ENCODE assay signal across 17 cellular contexts in genomic region chr1:172727275-172727674, GRCh38.
DNase-seq lines count a peak whose midpoint lies in the region; ATAC-seq, FAIRE-seq and TF ChIP-seq lines count a peak whose summit lies in the region.
"Had no signal": no experiment of that assay in that cellular context is flagged by ENCODE, and none has a peak within 500 bp of the region (broad histone marks: within the 10 kb centered on the region; RNA-seq: fewer than 3 reads in every experiment).

No MANE protein-coding gene starts in this region.

- no peak overlapping the region for H3K4me3 Mint-ChIP-seq in CD8-positive, alpha-beta memory T cell
- H3K4me3 Mint-ChIP-seq: CD4-positive, alpha-beta T cell; GM23338; HFFc6; IgD-negative memory B cell had no signal

- H3K27ac ChIP-seq in HepG2 (ENCODE audit: extremely low read length, insufficient read depth, low read length) = no peak overlapping the region
- no peak overlapping the region for H3K27ac ChIP-seq in right lobe of liver
- no peak overlapping the region for H3K27ac ChIP-seq in H1 (ENCODE audit: low read depth, low read length)
- no peak overlapping the region for H3K27ac ChIP-seq in upper lobe of right lung
- no peak overlapping the region for H3K27ac ChIP-seq in CD8-positive, alpha-beta memory T cell (ENCODE audit: low read depth, low read length)
- H3K27ac ChIP-seq in neuronal stem cell (replicated peaks; ENCODE audit: low read length) = no peak overlapping the region

- no peaks in the 10 kb centered on the region for H3K36me3 ChIP-seq in HepG2 (replicated peaks in 1 of 2; ENCODE audit: control insufficient read depth in 1 of 2, insufficient read depth in 2 of 2, low read length in 2 of 2)
- no peaks in the 10 kb centered on the region for H3K36me3 ChIP-seq in right lobe of liver
- H3K36me3 ChIP-seq in Loucy (ENCODE audit: insufficient read depth, low read length) = no peaks in the 10 kb centered on the region
- H3K36me3 ChIP-seq in H1 (ENCODE audit: control insufficient read depth in 2 of 4, insufficient read depth in 4 of 4, low read length in 3 of 4) = no peaks in the 10 kb centered on the region
- H3K36me3 ChIP-seq in upper lobe of right lung = no peaks in the 10 kb centered on the region
- no peaks in the 10 kb centered on the region for H3K36me3 ChIP-seq in MG63
- H3K36me3 ChIP-seq in CD8-positive, alpha-beta memory T cell (ENCODE audit: insufficient read depth, low read length) = no peaks in the 10 kb centered on the region
- no peaks in the 10 kb centered on the region for H3K36me3 ChIP-seq in neuronal stem cell (replicated peaks in 1 of 2; ENCODE audit: control insufficient read depth in 2 of 2, insufficient read depth in 2 of 2, low read length in 2 of 2)
- H3K36me3 ChIP-seq: BE2C had no signal

- H2BK15ac ChIP-seq in H1 (ENCODE audit: low read length) = 0 out of 2 replicates have a peak overlapping the region, but pooled peaks have one; percentile 29
- no peak overlapping the region for H2BK15ac ChIP-seq in neuronal stem cell (ENCODE audit: low read length)

- H3K79me2 ChIP-seq in HepG2 (ENCODE audit: insufficient read depth, low read length) = no peaks in the 10 kb centered on the region
- H3K79me2 ChIP-seq in Loucy (ENCODE audit: insufficient read depth, low read length) = no peaks in the 10 kb centered on the region
- H3K79me2 ChIP-seq in H1 (ENCODE audit: control insufficient read depth in 1 of 2, insufficient read depth in 2 of 2, low read length in 2 of 2) = no peaks in the 10 kb centered on the region

- 0 out of 2 replicates have a peak overlapping the region, but pooled peaks have one; percentile 0 for H2BK12ac ChIP-seq in H1 (ENCODE audit: low read depth, low read length)
- no peak overlapping the region for H2BK12ac ChIP-seq in neuronal stem cell (ENCODE audit: low read length)

- no peak overlapping the region for H3K4ac ChIP-seq in H1 (replicated peaks; ENCODE audit: insufficient read length, low read depth, low read length)
- no peak overlapping the region for H3K4ac ChIP-seq in neuronal stem cell (ENCODE audit: low read length)

- intact Hi-C loops in HepG2 (cut with micrococcal nuclease; ENCODE audit: unreplicated experiment) = no loop called here
- intact Hi-C loops in right lobe of liver (cut with DNase I) = loop anchor here in 1 of 2 donors (10.0 kb wide), 1 partner anchor 282 kb away; the partner anchor contains the start of gene PIGC
- intact Hi-C loops in upper lobe of right lung (cut with DNase I) = no loop called here

- 86% methylated on average over 4 of the region's 5 CpGs for WGBS in HepG2 (ENCODE audit: low lambda C conversion rate)
- WGBS in right lobe of liver (ENCODE audit: insufficient coverage, low coverage, low lambda C conversion rate, missing lambda C conversion rate) = 49% methylated on average over 3 of the region's 5 CpGs
- WGBS in H1 (ENCODE audit: extremely low coverage in 1 of 2, insufficient coverage in 1 of 2, insufficient read length in 1 of 2, insufficient replicate concordance in 2 of 2, low coverage in 1 of 2, low lambda C conversion rate in 2 of 2, missing lambda C conversion rate in 1 of 2), 2 experiments = 93% methylated on average over 5 of the region's 5 CpGs; no CpG with 5 or more reads in 1 of the 2 experiments
- WGBS in neuronal stem cell (ENCODE audit: extremely low coverage in 2 of 2, insufficient read length in 2 of 2, insufficient replicate concordance in 1 of 2), 2 donors = no CpG with 5 or more reads among the region's 5 CpGs

- POLR2A ChIA-PET in HepG2 (lab: Yijun Ruan, JAX) (no interaction called here), H1 (lab: Charles Lee; ENCODE audit: partially characterized antibody) (no interaction called here)
- POLR2A ChIA-PET in CD8-positive, alpha-beta memory T cell (lab: Charles Lee) = no interaction called here

- H2BK120ac ChIP-seq in H1 (replicated peaks; ENCODE audit: low read depth, low read length) (no peak overlapping the region), neuronal stem cell (ENCODE audit: low read depth, low read length) (no peak overlapping the region)

- no TSS peak for BruUV-seq in HepG2 (replicated peaks; lab: Mats Ljungman, UMichigan)

- H3K27me3 Mint-ChIP-seq in CD8-positive, alpha-beta memory T cell = peaks cover 0 to 3% of the 10 kb centered on the region in 2 donors
- H3K27me3 Mint-ChIP-seq: CD4-positive, alpha-beta T cell; IgD-negative memory B cell had no signal

- no peak overlapping the region for H3K14ac ChIP-seq in H1 (ENCODE audit: insufficient read length)
- H3K14ac ChIP-seq in neuronal stem cell (ENCODE audit: low read length) = no peak overlapping the region

- in situ Hi-C loops in HepG2 (cut with HindIII; ENCODE audit: extremely low pct_ligation_motif_present, low pct_unique_long_range_greater_than_20kb) = loop anchor here (10.0 to 25.0 kb wide), 3 partner anchors 112 to 1110 kb away; partner anchors contain the start of gene C1orf105

- H3K4me1 Mint-ChIP-seq in CD8-positive, alpha-beta memory T cell = peaks cover 24 to 45% (median 29%) of the 10 kb centered on the region in 3 donors
- H3K4me1 Mint-ChIP-seq: GM23338 had no signal

- H3K4me1 ChIP-seq in HepG2 (ENCODE audit: insufficient read depth, low read length) = no peaks in the 10 kb centered on the region
- no peaks in the 10 kb centered on the region for H3K4me1 ChIP-seq in right lobe of liver
- H3K4me1 ChIP-seq in Loucy (ENCODE audit: insufficient read depth, low read length, poor library complexity, severe bottlenecking) = peaks cover 33% of the 10 kb centered on the region
- H3K4me1 ChIP-seq in H1 (replicated peaks in 1 of 4; ENCODE audit: control insufficient read depth in 3 of 4, insufficient read depth in 4 of 4, low read length in 3 of 4) = no peaks in the 10 kb centered on the region
- H3K4me1 ChIP-seq in upper lobe of right lung = no peaks in the 10 kb centered on the region
- no peaks in the 10 kb centered on the region for H3K4me1 ChIP-seq in CD8-positive, alpha-beta memory T cell (ENCODE audit: insufficient read depth, low read length)
- no peaks in the 10 kb centered on the region for H3K4me1 ChIP-seq in neuronal stem cell (ENCODE audit: control insufficient read depth in 2 of 2, insufficient read depth in 1 of 2, low read depth in 1 of 2, low read length in 2 of 2)
- H3K4me1 ChIP-seq: BE2C had no signal

- H4K20me1 ChIP-seq in HepG2 (ENCODE audit: insufficient read depth, low read length) (no peaks in the 10 kb centered on the region), Loucy (ENCODE audit: insufficient read depth, low read length, poor library complexity, severe bottlenecking) (no peaks in the 10 kb centered on the region), H1 (replicated peaks in 1 of 2; ENCODE audit: control insufficient read depth in 1 of 2, insufficient read depth in 2 of 2, low read length in 2 of 2) (no peaks in the 10 kb centered on the region)

- DNase-seq in HepG2 (ENCODE audit: low spot score) = no peak
- DNase-seq in right lobe of liver = no peak
- no peak for DNase-seq in H1 (ENCODE audit: low read depth in 1 of 2, low spot score in 2 of 2)
- DNase-seq in upper lobe of right lung = no peak
- no peak for DNase-seq in MG63
- DNase-seq in CD8-positive, alpha-beta memory T cell = no peak
- no peak for DNase-seq in neuronal stem cell (ENCODE audit: low spot score)
- DNase-seq: C1 segment of cervical spinal cord, DMS153, DMS79 had no signal

- peaks cover 0 to 24% (median 0%) of the 10 kb centered on the region in 3 donors for H3K36me3 Mint-ChIP-seq in CD8-positive, alpha-beta memory T cell

- H3K23ac ChIP-seq in H1 (ENCODE audit: insufficient read length) (no peak overlapping the region), neuronal stem cell (ENCODE audit: low read depth, low read length, poor library complexity) (no peak overlapping the region)

- H4K5ac ChIP-seq in H1 (ENCODE audit: insufficient read length, low read depth, low read length) = no peak overlapping the region

- H3K4me2 ChIP-seq in HepG2 (ENCODE audit: low read depth, low read length) (no peak overlapping the region), Loucy (ENCODE audit: low read depth, low read length, poor library complexity, severe bottlenecking) (no peak overlapping the region), H1 (ENCODE audit: insufficient read depth in 1 of 2, low read depth in 2 of 2, low read length in 2 of 2) (no peak overlapping the region), neuronal stem cell (ENCODE audit: insufficient read depth, low read length, poor library complexity, severe bottlenecking) (no peak overlapping the region)
- H3K4me2 ChIP-seq: GM23338 had no signal

- H3K18ac ChIP-seq in H1 (ENCODE audit: extremely low read depth, low read length) (no peak overlapping the region), neuronal stem cell (ENCODE audit: low read length) (no peak overlapping the region)

- CTCF ChIA-PET in HepG2 (lab: Yijun Ruan, JAX; ENCODE audit: low intra/inter-chr PET ratio, low total read pairs) = interaction anchor here (1.3 to 2.3 kb wide), 2 partner anchors 118 to 298 kb away, joined by 5 to 19 read pairs; no protein-coding TSS in a partner anchor
- CTCF ChIA-PET in H1 (lab: Charles Lee; ENCODE audit: partially characterized antibody) = interaction anchor here (0.6 to 5.6 kb wide), 65 partner anchors 8 to 1199 kb away, joined by 3 to 41 read pairs (median 5); no protein-coding TSS in a partner anchor
- CTCF ChIA-PET in CD8-positive, alpha-beta memory T cell (lab: Charles Lee) = interaction anchor here (0.8 to 2.8 kb wide), 11 partner anchors 8 to 277 kb away, joined by 3 to 12 read pairs (median 5); partner anchors contain the start of gene FASLG

- H2BK20ac ChIP-seq in H1 (ENCODE audit: low read length) = no peak overlapping the region

- TF ChIP-seq CTCF in HepG2 (CRISPR knock-in tag; IDR thresholded peaks at IDR 0.05) = no peak
- no peak for TF ChIP-seq CTCF in right lobe of liver (IDR thresholded peaks at IDR 0.05)
- TF ChIP-seq CTCF in Loucy (conservative IDR thresholded peaks at IDR 0.05; ENCODE audit: low read length) = no peak
- no peak for TF ChIP-seq CTCF in H1 (IDR thresholded peaks at IDR 0.05; ENCODE audit: control extremely low read depth in 1 of 3, insufficient read depth in 1 of 3, low read depth in 1 of 3, low read length in 3 of 3)
- no peak for TF ChIP-seq CTCF in upper lobe of right lung (IDR thresholded peaks at IDR 0.05)

- FAIRE-seq in HepG2 (lab: Jason Lieb, UNC) (no peak), H1 (lab: Jason Lieb, UNC) (no peak)
- FAIRE-seq: HTR-8/SVneo had no signal

- H3K9me2 ChIP-seq in Loucy (replicated peaks; ENCODE audit: low read depth, low read length) = no peaks in the 10 kb centered on the region

- H3K9ac ChIP-seq in HepG2 (ENCODE audit: insufficient read depth, low read depth, low read length) = no peak overlapping the region
- peak overlapping the region; percentile 3 for H3K9ac ChIP-seq in Loucy (ENCODE audit: low read depth, low read length, poor library complexity, severe bottlenecking)
- no peak overlapping the region for H3K9ac ChIP-seq in H1 (replicated peaks in 1 of 4; ENCODE audit: extremely low read depth in 1 of 4, low read depth in 3 of 4, low read length in 3 of 4)
- H3K9ac ChIP-seq in neuronal stem cell (ENCODE audit: low read depth, low read length, poor library complexity) = no peak overlapping the region

- H3K27me3 ChIP-seq in HepG2 (ENCODE audit: control insufficient read depth in 1 of 2, insufficient read depth in 2 of 2, low read length in 2 of 2) (no peaks in the 10 kb centered on the region), right lobe of liver (no peaks in the 10 kb centered on the region), Loucy (ENCODE audit: insufficient read depth, low read length, poor library complexity, severe bottlenecking) (no peaks in the 10 kb centered on the region), H1 (replicated peaks in 1 of 4; ENCODE audit: control insufficient read depth in 3 of 4, extremely low read depth in 1 of 4, insufficient read depth in 3 of 4, low read length in 3 of 4) (no peaks in the 10 kb centered on the region), upper lobe of right lung (no peaks in the 10 kb centered on the region), MG63 (no peaks in the 10 kb centered on the region), neuronal stem cell (ENCODE audit: control insufficient read depth in 3 of 3, insufficient read depth in 3 of 3, low read depth in 1 of 3, low read length in 3 of 3) (no peaks in the 10 kb centered on the region)
- H3K27me3 ChIP-seq in CD8-positive, alpha-beta memory T cell (ENCODE audit: insufficient read depth, low read length, poor library complexity, severe bottlenecking) = no peaks in the 10 kb centered on the region
- H3K27me3 ChIP-seq: BE2C had no signal

- no peak for TF ChIP-seq RAD21 in HepG2 (CRISPR knock-in tag; IDR thresholded peaks at IDR 0.05)
- no peak for TF ChIP-seq RAD21 in H1 (IDR thresholded peaks at IDR 0.05 in 1 of 2, conservative IDR thresholded peaks at IDR 0.05 in 1 of 2; ENCODE audit: low read depth in 2 of 2, low read length in 2 of 2)

- H2AFZ ChIP-seq in HepG2 (ENCODE audit: low read length) (no peak overlapping the region), Loucy (ENCODE audit: low read length) (peak overlapping the region; percentile 42; the same call in 1 of the 2 replicates), H1 (ENCODE audit: low read length) (0 out of 2 replicates have a peak overlapping the region, but pooled peaks have one; percentile 74), neuronal stem cell (ENCODE audit: low read length) (no peak overlapping the region)
- H2AFZ ChIP-seq: GM23338 had no signal

- H2BK5ac ChIP-seq in H1 (ENCODE audit: low read depth, low read length) (no peak overlapping the region), neuronal stem cell (ENCODE audit: low read length) (no peak overlapping the region)

- no peak overlapping the region for H3K56ac ChIP-seq in H1 (replicated peaks; ENCODE audit: insufficient read length, low read depth, low read length)

- peaks cover 11% of the 10 kb centered on the region; the same call in 1 of the 2 replicates for H3K9me3 ChIP-seq in HepG2 (ENCODE audit: low read length)
- H3K9me3 ChIP-seq in right lobe of liver = no peaks in the 10 kb centered on the region
- peaks cover 13% of the 10 kb centered on the region; the same call in 1 of the 2 replicates for H3K9me3 ChIP-seq in Loucy (ENCODE audit: insufficient read depth, low read depth, low read length)
- peaks cover 0 to 3% of the 10 kb centered on the region in 2 experiments; a peak in 1 of 4 replicates for H3K9me3 ChIP-seq in H1 (ENCODE audit: insufficient read depth in 2 of 2, low read depth in 1 of 2, low read length in 1 of 2)
- H3K9me3 ChIP-seq in upper lobe of right lung = no peaks in the 10 kb centered on the region
- H3K9me3 ChIP-seq in MG63 = peaks cover 13% of the 10 kb centered on the region
- H3K9me3 ChIP-seq in CD8-positive, alpha-beta memory T cell (ENCODE audit: low read length) = peaks cover 4% of the 10 kb centered on the region
- H3K9me3 ChIP-seq in neuronal stem cell (replicated peaks in 1 of 2; ENCODE audit: control insufficient read depth in 2 of 2, insufficient read depth in 1 of 2, low read depth in 1 of 2, low read length in 2 of 2) = peaks cover 0 to 3% of the 10 kb centered on the region in 2 donors
- H3K9me3 ChIP-seq: BE2C had no signal

- no peak for TF ChIP-seq EP300 in HepG2 (IDR thresholded peaks at IDR 0.05; ENCODE audit: low read depth in 2 of 2, low read length in 2 of 2)
- TF ChIP-seq EP300 in HepG2 (CRISPR knock-in tag; IDR thresholded peaks at IDR 0.05; ENCODE audit: borderline replicate concordance) = no peak
- no peak for TF ChIP-seq EP300 in H1 (IDR thresholded peaks at IDR 0.05; ENCODE audit: borderline replicate concordance in 1 of 2, low read depth in 2 of 2, low read length in 2 of 2)

- no peaks in the 10 kb centered on the region for H3K79me1 ChIP-seq in H1 (ENCODE audit: low read depth, low read length)
- no peaks in the 10 kb centered on the region for H3K79me1 ChIP-seq in neuronal stem cell (ENCODE audit: low read depth, low read length)

- no peaks in the 10 kb centered on the region for H3F3A ChIP-seq in Loucy (ENCODE audit: low read depth)

- ATAC-seq in HepG2 (peak; percentile 33; the same call in 2 of the 3 replicates), right lobe of liver (no peak), upper lobe of right lung (peak; percentile 17)

- no peaks in the 10 kb centered on the region for H3K23me2 ChIP-seq in H1 (ENCODE audit: low read depth, low read length)

- no peak for TF ChIP-seq POLR2A in HepG2 (IDR thresholded peaks at IDR 0.05; ENCODE audit: insufficient read depth in 1 of 2, low read depth in 2 of 2, low read length in 2 of 2)
- TF ChIP-seq POLR2A in right lobe of liver (IDR thresholded peaks at IDR 0.05) = no peak
- TF ChIP-seq POLR2A in H1 (IDR thresholded peaks at IDR 0.05; ENCODE audit: control extremely low read depth in 1 of 2, low read depth in 2 of 2, low read length in 2 of 2) = no peak

- peaks cover 0 to 13% (median 6%) of the 10 kb centered on the region in 5 donors for H3K9me3 Mint-ChIP-seq in CD8-positive, alpha-beta memory T cell
- H3K9me3 Mint-ChIP-seq: CD4-positive, alpha-beta T cell had no signal

- H2AK5ac ChIP-seq in H1 (ENCODE audit: low read depth, low read length) (no peak overlapping the region), neuronal stem cell (ENCODE audit: low read depth, low read length) (no peak overlapping the region)

- no peak overlapping the region for H3K27ac Mint-ChIP-seq in CD8-positive, alpha-beta memory T cell
- H3K27ac Mint-ChIP-seq: CD4-positive, alpha-beta T cell; GM23338; HFFc6 had no signal

- H4K91ac ChIP-seq in H1 (replicated peaks; ENCODE audit: insufficient read length, low read length) (no peak overlapping the region), neuronal stem cell (ENCODE audit: low read depth, low read length, poor library complexity) (no peak overlapping the region)

- H3K4me3 ChIP-seq in HepG2 (replicated peaks in 1 of 3; ENCODE audit: insufficient read depth in 1 of 3, low read depth in 2 of 3, low read length in 3 of 3) (no peak overlapping the region), right lobe of liver (no peak overlapping the region), Loucy (ENCODE audit: low read length, poor library complexity, severe bottlenecking) (no peak overlapping the region), H1 (ENCODE audit: extremely low read depth in 1 of 4, insufficient read depth in 2 of 4, low read depth in 3 of 4, low read length in 4 of 4) (no peak overlapping the region), upper lobe of right lung (no peak overlapping the region), MG63 (no peak overlapping the region), neuronal stem cell (ENCODE audit: low read length in 2 of 2) (no peak overlapping the region)
- H3K4me3 ChIP-seq in CD8-positive, alpha-beta memory T cell (ENCODE audit: low read length) = no peak overlapping the region
- H3K4me3 ChIP-seq: GM23338 had no signal

- H4K8ac ChIP-seq in H1 (ENCODE audit: extremely low read depth, insufficient read depth, low read length) (no peak overlapping the region; the same call in 1 of the 2 replicates), neuronal stem cell (ENCODE audit: low read depth, low read length) (no peak overlapping the region)

Comparison
In these comparisons a context has a peak if more than half of its experiments do, and no peak if none do; other contexts are left out.
1. ATAC-seq: peak in HepG2 (single experiment) and upper lobe of right lung (single experiment); none in right lobe of liver (0 of 4).
2. H2AFZ ChIP-seq: peak in Loucy (single experiment) and H1 (single experiment); none in HepG2 (single experiment) and neuronal stem cell (single experiment).